ENCODE assay signal across 8 cellular contexts in the genomic region with DNA sequence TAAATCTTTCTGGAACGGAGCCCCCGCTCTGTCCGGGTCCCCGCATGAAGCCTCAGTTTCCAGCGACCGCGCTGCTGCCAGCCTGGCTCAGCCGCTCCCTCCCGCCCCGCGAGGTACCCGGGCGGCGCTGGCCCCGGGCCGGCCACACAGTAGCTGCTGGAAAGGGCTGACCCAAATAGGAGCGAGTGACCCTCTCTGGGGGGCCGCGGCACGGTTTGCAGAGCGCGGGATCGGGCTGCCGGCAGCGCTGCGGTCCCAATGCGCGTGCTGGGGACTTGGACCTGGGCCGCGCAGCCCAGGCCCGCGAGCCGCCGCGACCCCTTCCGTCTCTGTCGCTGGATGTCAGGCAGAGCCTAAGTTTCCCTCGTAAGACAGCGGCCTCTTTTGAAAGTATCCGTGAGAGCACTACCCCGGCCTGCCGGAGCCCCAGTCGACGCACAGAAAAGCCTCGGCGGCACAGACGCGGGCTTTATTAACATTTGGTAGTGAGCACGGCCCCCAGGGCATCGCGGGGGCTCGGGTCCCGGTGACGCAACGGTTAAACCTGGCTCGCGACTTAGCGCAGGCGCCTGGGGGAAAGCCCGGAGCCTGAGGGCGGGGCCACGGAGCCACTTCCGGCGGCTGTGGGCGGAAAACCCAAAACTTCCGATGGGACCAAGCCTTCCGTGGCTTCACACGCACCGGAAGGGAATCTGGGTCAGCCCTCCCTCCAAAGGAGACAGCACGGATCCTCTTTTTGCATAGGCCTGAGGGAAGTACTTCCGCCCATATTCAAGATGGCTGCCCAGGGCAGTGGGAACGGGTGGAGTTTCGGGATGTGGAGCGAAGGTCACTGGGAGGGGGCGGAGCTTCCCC. TPM values are rescaled to one million over a fixed set of nuclear protein-coding genes. Genes with fewer than 3 reads are reported as not detected.
DNase-seq lines count a peak whose midpoint lies in the region; ATAC-seq, FAIRE-seq and TF ChIP-seq lines count a peak whose summit lies in the region.

No MANE protein-coding gene starts in this region.

- H3K27me3 ChIP-seq in bronchial epithelial cell (ENCODE audit: control insufficient read depth, insufficient read depth, low read length) (no peaks in the 10 kb centered on the region), smooth muscle cell (ENCODE audit: low read depth) (no peaks in the 10 kb centered on the region)

- peak overlapping the region; percentile 64 for H3K4me3 ChIP-seq in WI38 (ENCODE audit: low read depth, low read length)
- H3K4me3 ChIP-seq in bronchial epithelial cell (ENCODE audit: low read depth, low read length), result peak overlapping the region; percentile 73
- H3K4me3 ChIP-seq in smooth muscle cell, result peak overlapping the region; percentile 62

- H3K79me2 ChIP-seq in smooth muscle cell (ENCODE audit: low read depth), result no peaks in the 10 kb centered on the region

- peak overlapping the region; percentile 91 for H3K27ac ChIP-seq in smooth muscle cell (ENCODE audit: low read depth)

- H3K4me2 ChIP-seq in smooth muscle cell, result peak overlapping the region; percentile 86

- peak overlapping the region; percentile 64 for H2AFZ ChIP-seq in smooth muscle cell (ENCODE audit: low read depth)

- ATAC-seq in GM18909 (IDR thresholded peaks at IDR 0.05; ENCODE audit: poor library complexity, unreplicated experiment), result peak; percentile 70
- peak; percentile 50 for ATAC-seq in HG03159 (IDR thresholded peaks at IDR 0.05; ENCODE audit: unreplicated experiment)

- peaks cover 8% of the 10 kb centered on the region for H3K4me1 ChIP-seq in smooth muscle cell (ENCODE audit: low read depth)

- peaks cover 12% of the 10 kb centered on the region for H3F3A ChIP-seq in smooth muscle cell (ENCODE audit: low read depth)

- peaks cover 17% of the 10 kb centered on the region for H3K36me3 ChIP-seq in bronchial epithelial cell (ENCODE audit: control insufficient read depth, insufficient read depth, low read length)
- no peaks in the 10 kb centered on the region for H3K36me3 ChIP-seq in smooth muscle cell (ENCODE audit: low read depth)

- 1% methylated on average over 61 of the region's 75 CpGs for WGBS in smooth muscle cell (ENCODE audit: low lambda C conversion rate)

- no peaks in the 10 kb centered on the region for H3K9me3 ChIP-seq in smooth muscle cell (replicated peaks; ENCODE audit: low read depth)

- no peaks in the 10 kb centered on the region for H4K20me1 ChIP-seq in smooth muscle cell (ENCODE audit: low read depth)

- no peak for FAIRE-seq in bronchial epithelial cell (lab: Jason Lieb, UNC)

- DNase-seq in AG08395 (ENCODE audit: low spot score), result peak; percentile 95
- DNase-seq in NCI-H2227 (lab: John Stamatoyannopoulos, UW; ENCODE audit: unreplicated experiment), result peak; percentile 99
- DNase-seq in bronchial epithelial cell (ENCODE audit: low read depth), result peak; percentile 98
- DNase-seq in iPS-NIHi7 (ENCODE audit: extremely low spot score), result peak; percentile 84
- peak; percentile 92 for DNase-seq in smooth muscle cell (lab: John Stamatoyannopoulos, UW; ENCODE audit: unreplicated experiment)

- H3K9ac ChIP-seq in smooth muscle cell (ENCODE audit: low read depth), result peak overlapping the region; percentile 85

- TF ChIP-seq CTCF in WI38 (IDR thresholded peaks at IDR 0.05; ENCODE audit: low read depth, low read length) (no peak), bronchial epithelial cell (IDR thresholded peaks at IDR 0.05; ENCODE audit: insufficient read depth, low read length, severe bottlenecking) (peak; percentile 10), smooth muscle cell (IDR thresholded peaks at IDR 0.05; ENCODE audit: borderline replicate concordance, insufficient read depth, poor library complexity, severe bottlenecking) (no peak)

RNA-seq across cellular contexts. Expression of gene BAD, which starts 14.9 kb away (rescaled TPM):
- total RNA-seq in bronchial epithelial cell (63.4 and 74.2 TPM in 2 replicates), smooth muscle cell (48.7 and 65.8 TPM in 2 replicates)
- 117 and 126 TPM in 2 replicates for polyA plus RNA-seq in smooth muscle cell

RNA-seq across cellular contexts. Expression of gene GPR137, which starts 16.0 kb away (rescaled TPM):
- 2.9 and 5.6 TPM in 2 replicates for total RNA-seq in bronchial epithelial cell
- 17.3 and 19.6 TPM in 2 replicates for total RNA-seq in smooth muscle cell
- polyA plus RNA-seq in smooth muscle cell, result 63.6 and 69.0 TPM in 2 replicates

RNA-seq across cellular contexts. Expression of gene PLCB3, which starts 18.3 kb away (rescaled TPM):
- total RNA-seq in bronchial epithelial cell, result 20.8 and 33.3 TPM in 2 replicates
- total RNA-seq in smooth muscle cell, result 15.0 and 17.1 TPM in 2 replicates
- polyA plus RNA-seq in smooth muscle cell, result 14.8 and 15.6 TPM in 2 replicates

RNA-seq across cellular contexts. Expression of gene KCNK4, which starts 21.5 kb away (rescaled TPM):
- under 0.01 TPM in 1 of 2 replicates, not detected in the other for total RNA-seq in bronchial epithelial cell
- total RNA-seq in smooth muscle cell, result not detected in 2 replicates
- not detected in 2 replicates for polyA plus RNA-seq in smooth muscle cell

RNA-seq across cellular contexts. Expression of gene PPP1R14B, which starts 22.9 kb away (rescaled TPM):
- total RNA-seq in bronchial epithelial cell, result 392 and 481 TPM in 2 replicates
- 213 and 242 TPM in 2 replicates for total RNA-seq in smooth muscle cell
- 530 and 589 TPM in 2 replicates for polyA plus RNA-seq in smooth muscle cell

Comparison
In these comparisons a context has a peak if more than half of its experiments do, and no peak if none do; other contexts are left out.
1. Peak in every context shown above with its lines: DNase-seq, ATAC-seq, H3K4me3 ChIP-seq and H3K27ac ChIP-seq.